Comparison of ENCODE assay signal across 23 cellular contexts in the genomic region with DNA sequence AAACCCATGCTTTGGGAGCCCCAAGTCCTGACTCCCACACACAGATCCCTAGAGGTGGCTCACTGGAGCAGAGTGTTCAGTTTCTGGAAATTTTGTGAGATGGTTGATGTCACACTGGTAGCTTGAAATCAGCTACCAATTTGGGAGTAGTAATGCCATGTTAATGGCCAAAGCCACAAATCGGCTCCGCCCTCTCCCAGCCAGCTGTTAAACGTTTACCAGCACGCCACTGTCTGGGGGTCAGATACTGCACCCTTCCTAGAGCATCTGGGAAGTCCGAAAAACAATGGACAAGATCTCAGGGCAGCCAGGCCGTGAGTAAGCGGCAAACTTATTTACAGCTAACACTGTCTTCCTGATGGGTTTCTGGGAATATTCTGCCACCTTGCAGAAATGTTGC.
DNase-seq lines count a peak whose midpoint lies in the region; FAIRE-seq and TF ChIP-seq lines count a peak whose summit lies in the region.
"Had no signal": no experiment of that assay in that cellular context is flagged by ENCODE, and none has a peak within 500 bp of the region (broad histone marks: within the 10 kb centered on the region; RNA-seq: fewer than 3 reads in every experiment).

No MANE protein-coding gene starts in this region.

- TF ChIP-seq CTCF in AG10803 (conservative IDR thresholded peaks at IDR 0.05; ENCODE audit: low read length): no peak
- no peak for TF ChIP-seq CTCF in H1 (IDR thresholded peaks at IDR 0.05; ENCODE audit: control extremely low read depth in 1 of 3, insufficient read depth in 1 of 3, low read depth in 1 of 3, low read length in 3 of 3)
- TF ChIP-seq CTCF in glutamatergic neuron (IDR thresholded peaks at IDR 0.05; ENCODE audit: partially characterized antibody, unreplicated experiment): no peak
- TF ChIP-seq CTCF in BE2C (IDR thresholded peaks at IDR 0.05; ENCODE audit: low read depth, low read length): no peak

- H3K23ac ChIP-seq in H1 (ENCODE audit: insufficient read length) (no peak overlapping the region), mesendoderm (ENCODE audit: low read length) (no peak overlapping the region)

- H4K5ac ChIP-seq in H1 (ENCODE audit: insufficient read length, low read depth, low read length) (peak overlapping the region; percentile 85), mesendoderm (ENCODE audit: low read length) (no peak overlapping the region)

- H3K4me2 ChIP-seq in H1 (ENCODE audit: insufficient read depth in 1 of 2, low read depth in 2 of 2, low read length in 2 of 2) (peak overlapping the region; percentile 65 to 76), mesendoderm (ENCODE audit: low read length) (no peak overlapping the region)

- H2AK5ac ChIP-seq in H1 (ENCODE audit: low read depth, low read length) (peak overlapping the region; percentile 69), mesendoderm (ENCODE audit: low read length) (no peak overlapping the region)

- no peak overlapping the region for H3K27ac Mint-ChIP-seq in glutamatergic neuron (ENCODE audit: unreplicated experiment)
- H3K27ac Mint-ChIP-seq: T-cell had no signal

- H3K9me3 ChIP-seq in HUES48 (ENCODE audit: control insufficient read depth, insufficient read depth, low read length): no peaks in the 10 kb centered on the region
- no peaks in the 10 kb centered on the region for H3K9me3 ChIP-seq in H1 (ENCODE audit: insufficient read depth in 2 of 2, low read depth in 1 of 2, low read length in 1 of 2)
- H3K9me3 ChIP-seq in BE2C: no peaks in the 10 kb centered on the region
- H3K9me3 ChIP-seq: HAP-1 had no signal

- H3K4ac ChIP-seq in H1 (replicated peaks; ENCODE audit: insufficient read length, low read depth, low read length) (peak overlapping the region; percentile 93), mesendoderm (ENCODE audit: low read depth, low read length) (no peak overlapping the region)

- H4K8ac ChIP-seq in H1 (ENCODE audit: extremely low read depth, insufficient read depth, low read length) (no peak overlapping the region), mesendoderm (ENCODE audit: low read depth, low read length) (no peak overlapping the region)

- TF ChIP-seq RAD21 in H1 (IDR thresholded peaks at IDR 0.05 in 1 of 2, conservative IDR thresholded peaks at IDR 0.05 in 1 of 2; ENCODE audit: low read depth in 2 of 2, low read length in 2 of 2): no peak

- H3K4me1 Mint-ChIP-seq in glutamatergic neuron (ENCODE audit: low read depth, unreplicated experiment): peaks cover 37% of the 10 kb centered on the region
- H3K4me1 Mint-ChIP-seq: T-cell had no signal

- FAIRE-seq in H1 (lab: Jason Lieb, UNC): no peak
- FAIRE-seq: A204.1, D721Med had no signal

- H3K9ac ChIP-seq in HUES48 (ENCODE audit: low read depth, low read length): peak overlapping the region; percentile 9
- peak overlapping the region in 2 of 4 experiments; percentile 46 to 55; a peak in 4 of 7 replicates for H3K9ac ChIP-seq in H1 (replicated peaks in 1 of 4; ENCODE audit: extremely low read depth in 1 of 4, low read depth in 3 of 4, low read length in 3 of 4)
- H3K9ac ChIP-seq in mesendoderm (ENCODE audit: low read length): no peak overlapping the region

- H3K27me3 Mint-ChIP-seq in glutamatergic neuron (ENCODE audit: unreplicated experiment): peaks cover 6% of the 10 kb centered on the region

- peaks cover 11 to 38% of the 10 kb centered on the region in 2 experiments for H3K79me2 ChIP-seq in H1 (ENCODE audit: control insufficient read depth in 1 of 2, insufficient read depth in 2 of 2, low read length in 2 of 2)
- no peaks in the 10 kb centered on the region for H3K79me2 ChIP-seq in mesendoderm (ENCODE audit: control insufficient read depth, insufficient read depth, low read length)

- no peaks in the 10 kb centered on the region for H4K20me1 ChIP-seq in H1 (replicated peaks in 1 of 2; ENCODE audit: control insufficient read depth in 1 of 2, insufficient read depth in 2 of 2, low read length in 2 of 2)

- peak overlapping the region; percentile 96 for H2BK5ac ChIP-seq in H1 (ENCODE audit: low read depth, low read length)
- no peak overlapping the region for H2BK5ac ChIP-seq in mesendoderm (ENCODE audit: low read length)

- H3K79me1 ChIP-seq in H1 (ENCODE audit: low read depth, low read length): peaks cover 13% of the 10 kb centered on the region
- H3K79me1 ChIP-seq in mesendoderm (ENCODE audit: low read length): no peaks in the 10 kb centered on the region

- no peak overlapping the region for H3K4me3 Mint-ChIP-seq in glutamatergic neuron (ENCODE audit: unreplicated experiment)
- H3K4me3 Mint-ChIP-seq: T-cell had no signal

- no peak overlapping the region for H3K14ac ChIP-seq in H1 (ENCODE audit: insufficient read length)

- H3K36me3 ChIP-seq in HUES48 (ENCODE audit: control insufficient read depth, insufficient read depth, low read length) (peaks cover 23% of the 10 kb centered on the region; the same call in 1 of the 2 replicates), H1 (ENCODE audit: control insufficient read depth in 2 of 4, insufficient read depth in 4 of 4, low read length in 3 of 4) (peaks cover 0 to 30% (median 0%) of the 10 kb centered on the region in 4 experiments; a peak in 3 of 8 replicates), mesendoderm (ENCODE audit: control insufficient read depth, insufficient read depth, low read length) (no peaks in the 10 kb centered on the region), BE2C (no peaks in the 10 kb centered on the region)
- H3K36me3 ChIP-seq: HAP-1 had no signal

- 65% methylated on average over 7 of the region's 7 CpGs; no CpG with 5 or more reads in 1 of the 2 experiments for WGBS in H1 (ENCODE audit: extremely low coverage in 1 of 2, insufficient coverage in 1 of 2, insufficient read length in 1 of 2, insufficient replicate concordance in 2 of 2, low coverage in 1 of 2, low lambda C conversion rate in 2 of 2, missing lambda C conversion rate in 1 of 2), 2 experiments
- WGBS in mesendoderm (ENCODE audit: extremely low coverage, insufficient coverage, low lambda C conversion rate): no CpG with 5 or more reads among the region's 7 CpGs

- H3K18ac ChIP-seq in H1 (ENCODE audit: extremely low read depth, low read length) (peak overlapping the region; percentile 100), mesendoderm (ENCODE audit: low read length) (peak overlapping the region; percentile 22)

- H2BK15ac ChIP-seq in H1 (ENCODE audit: low read length) (no peak overlapping the region; the same call in 1 of the 2 replicates), mesendoderm (replicated peaks; ENCODE audit: low read depth) (no peak overlapping the region)

- CTCF ChIA-PET in H1 (lab: Charles Lee; ENCODE audit: partially characterized antibody): interaction anchor here (0.5 to 2.1 kb wide), 17 partner anchors 8 to 205 kb away, joined by 3 to 7 read pairs (median 4); no protein-coding TSS in a partner anchor

- peak overlapping the region; percentile 88 for H2BK12ac ChIP-seq in H1 (ENCODE audit: low read depth, low read length)

- H3K27me3 ChIP-seq in HUES48 (ENCODE audit: control insufficient read depth, insufficient read depth, low read length): no peaks in the 10 kb centered on the region
- no peaks in the 10 kb centered on the region for H3K27me3 ChIP-seq in H1 (replicated peaks in 1 of 4; ENCODE audit: control insufficient read depth in 3 of 4, extremely low read depth in 1 of 4, insufficient read depth in 3 of 4, low read length in 3 of 4)
- no peaks in the 10 kb centered on the region for H3K27me3 ChIP-seq in mesendoderm (ENCODE audit: insufficient read depth, low read length, poor library complexity)
- no peaks in the 10 kb centered on the region for H3K27me3 ChIP-seq in BE2C

- DNase-seq in AG10803 (ENCODE audit: low read depth) (peak; percentile 13), H1 (ENCODE audit: low read depth in 1 of 2, low spot score in 2 of 2) (no peak), mesendoderm (no peak), glutamatergic neuron (no peak), SIG-M5 (lab: John Stamatoyannopoulos, UW) (no peak), NCI-H2196 (lab: John Stamatoyannopoulos, UW; ENCODE audit: unreplicated experiment) (no peak), BE2C (no peak)
- DNase-seq: C1 segment of cervical spinal cord, DMS79 treated with DMSO at 0.1 percent for 48 hours, Kasumi-1, MM.1S, NCI-H1092 treated with DMSO at 0.1 percent for 48 hours, NCI-H146, NCI-H2081, NCI-H2171 treated with DMSO at 0.1 percent for 48 hours, NCI-H446 treated with DMSO at 0.1 percent for 48 hours, NCI-H748 treated with DMSO at 0.1 percent for 48 hours, SHP77, T-cell had no signal

- H3K56ac ChIP-seq in H1 (replicated peaks; ENCODE audit: insufficient read length, low read depth, low read length) (peak overlapping the region; percentile 82), mesendoderm (ENCODE audit: low read length) (no peak overlapping the region)

- TF ChIP-seq EP300 in H1 (IDR thresholded peaks at IDR 0.05; ENCODE audit: borderline replicate concordance in 1 of 2, low read depth in 2 of 2, low read length in 2 of 2): no peak

- H3K23me2 ChIP-seq in H1 (ENCODE audit: low read depth, low read length): peaks cover 12% of the 10 kb centered on the region

- H4K91ac ChIP-seq in H1 (replicated peaks; ENCODE audit: insufficient read length, low read length): peak overlapping the region; percentile 98

- H3K4me3 ChIP-seq in AG10803 (ENCODE audit: low read length) (no peak overlapping the region), HUES48 (ENCODE audit: low read depth, low read length) (no peak overlapping the region), H1 (ENCODE audit: extremely low read depth in 1 of 4, insufficient read depth in 2 of 4, low read depth in 3 of 4, low read length in 4 of 4) (peak overlapping the region in 2 of 4 experiments; percentile 11 to 26; a peak in 2 of 8 replicates), mesendoderm (ENCODE audit: low read length) (no peak overlapping the region), BE2C (ENCODE audit: low read depth, low read length) (no peak overlapping the region)
- H3K4me3 ChIP-seq: HAP-1 had no signal

- POLR2A ChIA-PET in H1 (lab: Charles Lee; ENCODE audit: partially characterized antibody): interaction anchor here (0.7 to 12.1 kb wide), 23 partner anchors 8 to 192 kb away, joined by 3 to 186 read pairs (median 4); partner anchors contain the start of gene ALS2

- H2BK120ac ChIP-seq in H1 (replicated peaks; ENCODE audit: low read depth, low read length) (peak overlapping the region; percentile 98), mesendoderm (ENCODE audit: low read depth, low read length) (no peak overlapping the region)

- H2AFZ ChIP-seq in H1 (ENCODE audit: low read length): no peak overlapping the region

- H3K36me3 Mint-ChIP-seq in glutamatergic neuron (ENCODE audit: unreplicated experiment): no peaks in the 10 kb centered on the region
- H3K36me3 Mint-ChIP-seq: T-cell had no signal

- peaks cover 14% of the 10 kb centered on the region for H3K9me3 Mint-ChIP-seq in glutamatergic neuron (ENCODE audit: unreplicated experiment)
- H3K9me3 Mint-ChIP-seq: T-cell had no signal

- H3K27ac ChIP-seq in HUES48 (ENCODE audit: low read depth, low read length) (peak overlapping the region; percentile 90), H1 (ENCODE audit: low read depth, low read length) (peak overlapping the region; percentile 77), mesendoderm (ENCODE audit: low read depth, low read length) (no peak overlapping the region)

- peak overlapping the region; percentile 99 for H2BK20ac ChIP-seq in H1 (ENCODE audit: low read length)

- H3K4me1 ChIP-seq in HUES48 (ENCODE audit: control insufficient read depth, insufficient read depth, low read length) (peaks cover 50% of the 10 kb centered on the region), H1 (replicated peaks in 1 of 4; ENCODE audit: control insufficient read depth in 3 of 4, insufficient read depth in 4 of 4, low read length in 3 of 4) (peaks cover 21 to 43% (median 35%) of the 10 kb centered on the region in 4 experiments), mesendoderm (ENCODE audit: control insufficient read depth, low read depth, low read length) (peaks cover 8% of the 10 kb centered on the region), BE2C (peaks cover 9% of the 10 kb centered on the region)

- TF ChIP-seq POLR2A in H1 (IDR thresholded peaks at IDR 0.05; ENCODE audit: control extremely low read depth in 1 of 2, low read depth in 2 of 2, low read length in 2 of 2): no peak
